In the genomic region with DNA sequence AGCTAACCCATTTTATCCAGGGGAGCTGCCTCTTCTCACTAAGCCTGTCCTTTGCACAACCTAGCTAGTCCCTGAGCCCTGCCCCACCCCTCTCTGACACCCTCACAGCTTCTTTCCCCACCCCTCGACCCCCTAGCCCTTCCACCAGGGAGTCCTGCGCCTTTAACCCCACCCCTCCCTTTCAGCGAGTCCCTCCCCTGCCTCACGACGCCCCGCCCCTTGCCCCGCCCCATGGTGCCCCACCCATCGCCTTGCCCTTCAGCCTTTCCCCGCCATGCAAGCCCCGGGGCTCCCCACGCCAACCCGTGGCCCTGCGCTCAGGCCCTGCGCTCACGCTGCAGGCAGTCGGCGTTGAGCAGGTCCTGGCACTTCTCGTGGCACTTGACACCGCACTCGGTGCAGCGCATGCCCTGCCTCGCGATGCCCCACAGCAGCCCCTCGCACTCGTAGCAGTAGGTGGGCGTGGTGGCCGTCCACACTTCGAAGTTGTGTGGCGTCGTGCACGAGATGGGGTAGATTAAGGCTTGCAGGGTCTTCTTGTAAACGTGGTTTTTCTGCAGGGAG, we compare ENCODE assay signal across 16 cellular contexts. TPM values are rescaled to one million over a fixed set of nuclear protein-coding genes. Genes with fewer than 3 reads are reported as not detected.
DNase-seq lines count a peak whose midpoint lies in the region; ATAC-seq, FAIRE-seq and TF ChIP-seq lines count a peak whose summit lies in the region.
"Had no signal": no experiment of that assay in that cellular context is flagged by ENCODE, and none has a peak within 500 bp of the region (broad histone marks: within the 10 kb centered on the region; RNA-seq: fewer than 3 reads in every experiment).

No MANE protein-coding gene starts in this region.

- H2BK120ac ChIP-seq in H1 (replicated peaks; ENCODE audit: low read depth, low read length), result no peak overlapping the region

- no peak for TF ChIP-seq POLR2A in HCT116 (IDR thresholded peaks at IDR 0.05; ENCODE audit: borderline replicate concordance, extremely low read depth, insufficient read depth, insufficient read length)
- no peak for TF ChIP-seq POLR2A in H1 (IDR thresholded peaks at IDR 0.05; ENCODE audit: control extremely low read depth in 1 of 2, low read depth in 2 of 2, low read length in 2 of 2)
- no peak for TF ChIP-seq POLR2A in testis (IDR thresholded peaks at IDR 0.05)

- TF ChIP-seq RAD21 in HCT116 (IDR thresholded peaks at IDR 0.05; ENCODE audit: low read depth) (no peak), H1 (IDR thresholded peaks at IDR 0.05 in 1 of 2, conservative IDR thresholded peaks at IDR 0.05 in 1 of 2; ENCODE audit: low read depth in 2 of 2, low read length in 2 of 2) (no peak)

- 96% methylated on average over 23 of the region's 32 CpGs; no CpG with 5 or more reads in 1 of the 2 experiments for WGBS in H1 (ENCODE audit: extremely low coverage in 1 of 2, insufficient coverage in 1 of 2, insufficient read length in 1 of 2, insufficient replicate concordance in 2 of 2, low coverage in 1 of 2, low lambda C conversion rate in 2 of 2, missing lambda C conversion rate in 1 of 2), 2 experiments
- 81 to 83% methylated on average over 25 to 29 of the region's 32 CpGs for WGBS in testis, 2 donors

- POLR2A ChIA-PET in HCT116 (lab: Charles Lee) (no interaction called here), H1 (lab: Charles Lee; ENCODE audit: partially characterized antibody) (no interaction called here)
- POLR2A ChIA-PET in activated CD4-positive, alpha-beta memory T cell treated with anti-CD3 and anti-CD28 coated beads for 36 hours (lab: Charles Lee), result no interaction called here

- H2AFZ ChIP-seq in HCT116 (ENCODE audit: low read depth, low read length, poor library complexity, severe bottlenecking), result no peak overlapping the region
- no peak overlapping the region for H2AFZ ChIP-seq in H1 (ENCODE audit: low read length)

- H2BK12ac ChIP-seq in H1 (ENCODE audit: low read depth, low read length), result no peak overlapping the region

- TF ChIP-seq CTCF in HCT116 (IDR thresholded peaks at IDR 0.05 in 2 of 3, conservative IDR thresholded peaks at IDR 0.05 in 1 of 3; ENCODE audit: borderline replicate concordance in 1 of 3, insufficient read depth in 1 of 3, low read depth in 2 of 3, low read length in 2 of 3), result no peak
- TF ChIP-seq CTCF in H1 (IDR thresholded peaks at IDR 0.05; ENCODE audit: control extremely low read depth in 1 of 3, insufficient read depth in 1 of 3, low read depth in 1 of 3, low read length in 3 of 3), result no peak
- no peak for TF ChIP-seq CTCF in testis (IDR thresholded peaks at IDR 0.05)

- H4K8ac ChIP-seq in H1 (ENCODE audit: extremely low read depth, insufficient read depth, low read length), result no peak overlapping the region

- TF ChIP-seq EP300 in H1 (IDR thresholded peaks at IDR 0.05; ENCODE audit: borderline replicate concordance in 1 of 2, low read depth in 2 of 2, low read length in 2 of 2), result no peak

- H3K9ac ChIP-seq in HCT116 (ENCODE audit: low read length), result no peak overlapping the region
- H3K9ac ChIP-seq in H1 (replicated peaks in 1 of 4; ENCODE audit: extremely low read depth in 1 of 4, low read depth in 3 of 4, low read length in 3 of 4), result no peak overlapping the region

- H3K4me3 Mint-ChIP-seq in activated T-cell treated with anti-CD3 and anti-CD28 coated beads, Interleukin-2, amount 50 U/mL, for 4 hours, result no peak overlapping the region
- H3K4me3 Mint-ChIP-seq in activated CD4-positive, alpha-beta memory T cell treated with anti-CD3 and anti-CD28 coated beads for 36 hours, result no peak overlapping the region
- H3K4me3 Mint-ChIP-seq: CD4-positive, alpha-beta T cell had no signal

- H4K20me1 ChIP-seq in HCT116 (ENCODE audit: insufficient read depth) (no peaks in the 10 kb centered on the region), H1 (replicated peaks in 1 of 2; ENCODE audit: control insufficient read depth in 1 of 2, insufficient read depth in 2 of 2, low read length in 2 of 2) (peaks cover 0 to 3% of the 10 kb centered on the region in 2 experiments)

- H4K5ac ChIP-seq in H1 (ENCODE audit: insufficient read length, low read depth, low read length), result no peak overlapping the region

- H3K36me3 Mint-ChIP-seq in activated T-cell treated with anti-CD3 and anti-CD28 coated beads, Interleukin-2, amount 50 U/mL, for 4 hours (ENCODE audit: insufficient read depth), result no peaks in the 10 kb centered on the region
- H3K36me3 Mint-ChIP-seq in activated CD4-positive, alpha-beta memory T cell treated with anti-CD3 and anti-CD28 coated beads for 36 hours, result no peaks in the 10 kb centered on the region

- intact Hi-C loops in HCT116 (cut with micrococcal nuclease), result no loop called here
- intact Hi-C loops in testis (cut with DNase I; ENCODE audit: low total_unique reads), result no loop called here
- intact Hi-C loops in activated CD4-positive, alpha-beta memory T cell treated with anti-CD3 and anti-CD28 coated beads for 36 hours (cut with micrococcal nuclease), result no loop called here

- no peaks in the 10 kb centered on the region for H3K4me1 ChIP-seq in HCT116 (ENCODE audit: control insufficient read depth in 1 of 2, insufficient read depth in 2 of 2, low read length in 2 of 2)
- H3K4me1 ChIP-seq in H1 (replicated peaks in 1 of 4; ENCODE audit: control insufficient read depth in 3 of 4, insufficient read depth in 4 of 4, low read length in 3 of 4), result peaks cover 0 to 2% (median 0%) of the 10 kb centered on the region in 4 experiments; a peak in 1 of 7 replicates
- no peaks in the 10 kb centered on the region for H3K4me1 ChIP-seq in testis

- H3K9me2 ChIP-seq in HCT116 (ENCODE audit: insufficient read depth), result no peaks in the 10 kb centered on the region

- no peak overlapping the region for H3K27ac ChIP-seq in HCT116 (ENCODE audit: low read depth, low read length)
- H3K27ac ChIP-seq in H1 (ENCODE audit: low read depth, low read length), result no peak overlapping the region
- H3K27ac ChIP-seq in testis, result no peak overlapping the region

- H3K14ac ChIP-seq in H1 (ENCODE audit: insufficient read length), result no peak overlapping the region

- RAD21 ChIA-PET in HCT116 (lab: Charles Lee; ENCODE audit: low non-redundant PET in 1 of 2, low total read pairs in 2 of 2, uncharacterized antibody in 2 of 2, unreplicated experiment in 2 of 2), result no interaction called here

- peaks cover 28% of the 10 kb centered on the region for H3K27me3 Mint-ChIP-seq in activated T-cell treated with anti-CD3 and anti-CD28 coated beads, Interleukin-2, amount 50 U/mL, for 4 hours (ENCODE audit: low read depth)
- peaks cover 17% of the 10 kb centered on the region for H3K27me3 Mint-ChIP-seq in activated CD4-positive, alpha-beta memory T cell treated with anti-CD3 and anti-CD28 coated beads for 36 hours

- H3K4me2 ChIP-seq in HCT116 (ENCODE audit: low read length), result no peak overlapping the region
- peak overlapping the region in 1 of 2 experiments; percentile 17; a peak in 1 of 4 replicates for H3K4me2 ChIP-seq in H1 (ENCODE audit: insufficient read depth in 1 of 2, low read depth in 2 of 2, low read length in 2 of 2)

- H3K18ac ChIP-seq in H1 (ENCODE audit: extremely low read depth, low read length), result no peak overlapping the region

- H3K36me3 ChIP-seq in HCT116 (ENCODE audit: control insufficient read depth in 1 of 2, insufficient read depth in 2 of 2, low read length in 2 of 2), result peaks cover 0 to 6% of the 10 kb centered on the region in 2 experiments; a peak in 3 of 4 replicates
- H3K36me3 ChIP-seq in H1 (ENCODE audit: control insufficient read depth in 2 of 4, insufficient read depth in 4 of 4, low read length in 3 of 4), result peaks cover 3 to 27% (median 9%) of the 10 kb centered on the region in 4 experiments; a peak in 6 of 8 replicates
- no peaks in the 10 kb centered on the region for H3K36me3 ChIP-seq in testis (ENCODE audit: low read depth, missing control alignments)

- no peak overlapping the region for H3K27ac Mint-ChIP-seq in activated CD4-positive, alpha-beta memory T cell treated with anti-CD3 and anti-CD28 coated beads for 36 hours
- H3K27ac Mint-ChIP-seq: CD4-positive, alpha-beta T cell had no signal

- no peak overlapping the region for H3K4ac ChIP-seq in H1 (replicated peaks; ENCODE audit: insufficient read length, low read depth, low read length)

- H2BK5ac ChIP-seq in H1 (ENCODE audit: low read depth, low read length), result peak overlapping the region; percentile 24; the same call in 1 of the 2 replicates

- H3K9me3 ChIP-seq in HCT116 (ENCODE audit: control insufficient read depth in 1 of 2, insufficient read depth in 1 of 2, low read depth in 1 of 2, low read length in 2 of 2) (no peaks in the 10 kb centered on the region), H1 (ENCODE audit: insufficient read depth in 2 of 2, low read depth in 1 of 2, low read length in 1 of 2) (no peaks in the 10 kb centered on the region), testis (no peaks in the 10 kb centered on the region)

- H3K27me3 ChIP-seq in HCT116 (ENCODE audit: insufficient read depth, low read length) (no peaks in the 10 kb centered on the region), H1 (replicated peaks in 1 of 4; ENCODE audit: control insufficient read depth in 3 of 4, extremely low read depth in 1 of 4, insufficient read depth in 3 of 4, low read length in 3 of 4) (no peaks in the 10 kb centered on the region), testis (no peaks in the 10 kb centered on the region)

- peak; percentile 23 to 30 for DNase-seq in activated T-cell treated with anti-CD3 and anti-CD28 coated beads, Interleukin-2, amount 50 U/mL, for 48 hours
- DNase-seq in activated T-cell treated with anti-CD3 and anti-CD28 coated beads, Interleukin-2, amount 50 U/mL, for 4 hours, result no peak
- DNase-seq in HCT116 (ENCODE audit: low read depth, low spot score), result no peak
- DNase-seq in H1 (ENCODE audit: low read depth in 1 of 2, low spot score in 2 of 2), result peak in 1 of 2 experiments; percentile 52
- DNase-seq in testis, result peak; percentile 27
- no peak for DNase-seq in activated naive CD4-positive, alpha-beta T cell treated with Interleukin-2 at 50 U/mL for 16 hours
- DNase-seq in activated CD4-positive, alpha-beta memory T cell treated with anti-CD3 and anti-CD28 coated beads for 36 hours, result no peak
- DNase-seq: CD4-positive, alpha-beta T cell; DMS79; GDM1; NCI-H1417; NCI-H1930; NCI-H2171 treated with DMSO at 0.1 percent for 48 hours had no signal

- no peaks in the 10 kb centered on the region for H3K9me3 Mint-ChIP-seq in activated T-cell treated with anti-CD3 and anti-CD28 coated beads, Interleukin-2, amount 50 U/mL, for 4 hours
- no peaks in the 10 kb centered on the region for H3K9me3 Mint-ChIP-seq in activated CD4-positive, alpha-beta memory T cell treated with anti-CD3 and anti-CD28 coated beads for 36 hours
- H3K9me3 Mint-ChIP-seq: CD4-positive, alpha-beta T cell had no signal

- CTCF ChIA-PET in HCT116 (lab: Charles Lee), result no interaction called here
- CTCF ChIA-PET in H1 (lab: Charles Lee; ENCODE audit: partially characterized antibody), result interaction anchor here (0.6 to 2.2 kb wide), 3 partner anchors 12 to 807 kb away, joined by 3 to 8 read pairs (median 4); no protein-coding TSS in a partner anchor
- CTCF ChIA-PET in activated CD4-positive, alpha-beta memory T cell treated with anti-CD3 and anti-CD28 coated beads for 36 hours (lab: Charles Lee), result no interaction called here

- H3K79me1 ChIP-seq in H1 (ENCODE audit: low read depth, low read length), result peaks cover 2% of the 10 kb centered on the region; the same call in 1 of the 2 replicates

- no TSS peak for BruUV-seq in HCT116 (replicated peaks; lab: Mats Ljungman, UMichigan)

- no peak overlapping the region for H2AK5ac ChIP-seq in H1 (ENCODE audit: low read depth, low read length)

- H3K23ac ChIP-seq in H1 (ENCODE audit: insufficient read length), result no peak overlapping the region

- no peaks in the 10 kb centered on the region for H3K4me1 Mint-ChIP-seq in activated T-cell treated with anti-CD3 and anti-CD28 coated beads, Interleukin-2, amount 50 U/mL, for 4 hours (ENCODE audit: low read depth)
- H3K4me1 Mint-ChIP-seq in activated CD4-positive, alpha-beta memory T cell treated with anti-CD3 and anti-CD28 coated beads for 36 hours (ENCODE audit: low read depth), result no peaks in the 10 kb centered on the region

- no peak overlapping the region for H4K91ac ChIP-seq in H1 (replicated peaks; ENCODE audit: insufficient read length, low read length)

- H2BK20ac ChIP-seq in H1 (ENCODE audit: low read length), result no peak overlapping the region

- no peak overlapping the region for H3K56ac ChIP-seq in H1 (replicated peaks; ENCODE audit: insufficient read length, low read depth, low read length)

- H3K23me2 ChIP-seq in H1 (ENCODE audit: low read depth, low read length), result no peaks in the 10 kb centered on the region

- no peak overlapping the region for H2BK15ac ChIP-seq in H1 (ENCODE audit: low read length)

- FAIRE-seq in H1 (lab: Jason Lieb, UNC), result no peak
- FAIRE-seq: GM12892 had no signal

- H3K79me2 ChIP-seq in HCT116 (ENCODE audit: insufficient read depth, low read length), result no peaks in the 10 kb centered on the region
- no peaks in the 10 kb centered on the region for H3K79me2 ChIP-seq in H1 (ENCODE audit: control insufficient read depth in 1 of 2, insufficient read depth in 2 of 2, low read length in 2 of 2)

- ATAC-seq in activated T-cell treated with anti-CD3 and anti-CD28 coated beads, Interleukin-2, amount 50 U/mL, for 4 hours, result no peak
- ATAC-seq in HCT116 (peak; percentile 63), HG03460 (IDR thresholded peaks at IDR 0.05; ENCODE audit: unreplicated experiment) (no peak)

- no peak overlapping the region for H3K4me3 ChIP-seq in HCT116 (replicated peaks in 1 of 2; ENCODE audit: low read depth in 1 of 2, low read length in 2 of 2)
- H3K4me3 ChIP-seq in H1 (ENCODE audit: extremely low read depth in 1 of 4, insufficient read depth in 2 of 4, low read depth in 3 of 4, low read length in 4 of 4), result no peak overlapping the region
- H3K4me3 ChIP-seq in testis, result no peak overlapping the region

RNA-seq across cellular contexts. Expression of a gene that starts 40.0 kb away (rescaled TPM):
- under 1 TPM in 2 of 3 donors, not detected in 1; 0.08 to 0.15 TPM for total RNA-seq in activated T-cell treated with anti-CD3 and anti-CD28 coated beads, Interleukin-2, amount 50 U/mL, for 4 hours
- total RNA-seq in HCT116 (2021; ENCODE audit: unreplicated experiment) (29.0 TPM), testis (1 to 10 TPM; 2.6 to 3.2 TPM)
- 9.4 and 16.6 TPM in 2 replicates for polyA plus RNA-seq in HCT116 (2012)
- 45.0 and 47.6 TPM in 2 replicates for total RNA-seq in H1 (2021; fragmentation: NEBNext Ultra II Directional; extraction: Animal tissue kit (Norgen Biotek cat#: 25700))
- polyA plus RNA-seq in H1 (2011; rRNA removed) (13.1 and 15.8 TPM in 2 replicates), testis (ENCODE audit: insufficient read depth, low read depth, low replicate concordance) (1.2 TPM)
- 16.9 TPM for polyA plus RNA-seq in H1 (2011; cell fraction: cytosol; rRNA removed)
- polyA plus RNA-seq in H1 (2011; cell fraction: nucleus; rRNA removed), result 49.4 TPM
- polyA plus RNA-seq in H1 (2012, experiment 1 of 2), result 26.1 to 33.9 TPM (median 30.6 TPM) in 4 replicates
- 6.6 TPM for polyA plus RNA-seq in H1 (2012, experiment 2 of 2)
- polyA plus RNA-seq in H1 (2013, experiment 1 of 2), result 18.5 TPM
- polyA plus RNA-seq in H1 (2013, experiment 2 of 2), result 18.8 TPM
- polyA minus RNA-seq in H1 (2011; rRNA and poly(A)+ RNA removed), result 30.3 and 40.8 TPM in 2 replicates
- polyA minus RNA-seq in H1 (2011; cell fraction: cytosol; rRNA and poly(A)+ RNA removed), result 22.1 TPM
- 31.9 TPM for polyA minus RNA-seq in H1 (2011; cell fraction: nucleus; rRNA and poly(A)+ RNA removed)
- under 1 TPM; 0.02 TPM for total RNA-seq in activated CD4-positive, alpha-beta memory T cell treated with anti-CD3 and anti-CD28 coated beads for 36 hours
- total RNA-seq: LHCN-M2 had no signal

Comparison
In these comparisons a context has a peak if more than half of its experiments do, and no peak if none do; other contexts are left out.
1. DNase-seq: peak in activated T-cell treated with anti-CD3 and anti-CD28 coated beads, Interleukin-2, amount 50 U/mL, for 48 hours (2 of 2) and testis (single experiment); none in activated T-cell treated with anti-CD3 and anti-CD28 coated beads, Interleukin-2, amount 50 U/mL, for 4 hours (single experiment), HCT116 (single experiment), activated naive CD4-positive, alpha-beta T cell treated with Interleukin-2 at 50 U/mL for 16 hours (single experiment) and activated CD4-positive, alpha-beta memory T cell treated with anti-CD3 and anti-CD28 coated beads for 36 hours (single experiment).